In the genomic region with DNA sequence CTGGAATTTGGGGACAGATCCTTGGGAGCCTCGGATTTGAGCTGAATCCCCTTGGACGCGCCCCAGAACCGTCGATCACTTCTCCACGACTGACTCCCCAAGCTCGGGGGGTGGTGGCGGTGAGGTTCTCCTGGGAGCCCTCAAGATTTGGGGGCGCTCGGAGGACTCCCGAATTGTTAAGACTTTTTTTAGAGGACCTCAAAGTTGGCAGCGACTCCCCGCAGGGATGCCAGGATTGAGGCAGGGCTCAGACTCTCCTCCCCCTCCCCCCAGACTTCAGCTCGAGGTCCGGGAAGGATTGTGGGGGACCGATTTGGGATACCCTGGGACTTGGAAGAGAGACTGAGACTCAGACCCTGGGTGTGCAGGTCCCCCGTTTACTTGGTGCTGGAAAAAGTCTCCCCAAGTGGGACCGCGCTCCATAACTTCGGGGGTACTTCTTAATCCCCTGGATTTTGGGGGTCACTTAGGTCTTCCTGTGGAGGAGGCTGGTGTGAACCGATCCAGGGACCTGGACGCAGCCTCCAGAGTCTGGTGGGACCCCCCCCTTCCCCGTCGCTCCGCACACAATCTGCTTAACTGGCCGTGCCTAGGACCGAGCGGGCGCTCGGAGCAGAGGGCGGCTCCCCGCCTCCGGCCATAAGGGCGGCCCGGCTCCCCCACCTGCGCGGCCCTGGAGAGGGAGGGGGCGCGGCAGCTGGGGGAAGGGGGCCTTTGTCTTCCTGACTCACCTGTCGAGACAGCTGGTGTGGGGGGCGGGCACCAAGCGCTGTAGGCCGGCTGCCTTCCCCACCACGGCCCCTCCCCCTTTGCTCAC, we compare ENCODE assay signal across 8 cellular contexts. TPM values are rescaled to one million over a fixed set of nuclear protein-coding genes. Genes with fewer than 3 reads are reported as not detected.
DNase-seq lines count a peak whose midpoint lies in the region; ATAC-seq and TF ChIP-seq lines count a peak whose summit lies in the region.

No MANE protein-coding gene starts in this region.

- peaks cover 5% of the 10 kb centered on the region; the same call in 1 of the 2 replicates for H3K36me3 ChIP-seq in DOHH2 (ENCODE audit: control insufficient read depth, low read length)
- H3K36me3 ChIP-seq in gastroesophageal sphincter, result no peaks in the 10 kb centered on the region

- peaks cover 55% of the 10 kb centered on the region for H3K79me2 ChIP-seq in DOHH2 (ENCODE audit: control insufficient read depth, low read length)

- peaks cover 4 to 6% of the 10 kb centered on the region in 2 donors for H3K36me3 Mint-ChIP-seq in activated T-cell treated with anti-CD3 and anti-CD28 coated beads, Interleukin-2, amount 50 U/mL, for 72 hours (ENCODE audit: insufficient read depth in 2 of 2)
- H3K36me3 Mint-ChIP-seq in osteocyte (ENCODE audit: unreplicated experiment), result no peaks in the 10 kb centered on the region

- TF ChIP-seq EP300 in gastroesophageal sphincter (IDR thresholded peaks at IDR 0.05), result no peak

- no peak for TF ChIP-seq POLR2A in gastroesophageal sphincter (IDR thresholded peaks at IDR 0.05)

- no peaks in the 10 kb centered on the region for H3K9me3 ChIP-seq in DOHH2 (ENCODE audit: control insufficient read depth, insufficient read depth, low read length)
- H3K9me3 ChIP-seq in gastroesophageal sphincter, result no peaks in the 10 kb centered on the region

- peak overlapping the region; percentile 54 for H3K27ac Mint-ChIP-seq in activated T-cell treated with anti-CD3 and anti-CD28 coated beads, Interleukin-2, amount 50 U/mL, for 72 hours
- peak overlapping the region; percentile 56 for H3K27ac Mint-ChIP-seq in osteocyte (ENCODE audit: unreplicated experiment)

- H3K4me2 ChIP-seq in DOHH2 (ENCODE audit: low read length), result peak overlapping the region; percentile 98

- no peaks in the 10 kb centered on the region for H3K9me3 Mint-ChIP-seq in activated T-cell treated with anti-CD3 and anti-CD28 coated beads, Interleukin-2, amount 50 U/mL, for 72 hours
- no peaks in the 10 kb centered on the region for H3K9me3 Mint-ChIP-seq in osteocyte (ENCODE audit: unreplicated experiment)

- no peaks in the 10 kb centered on the region for H3K27me3 ChIP-seq in DOHH2 (ENCODE audit: control insufficient read depth, low read length)
- H3K27me3 ChIP-seq in gastroesophageal sphincter, result no peaks in the 10 kb centered on the region

- TF ChIP-seq CTCF in DOHH2 (IDR thresholded peaks at IDR 0.05; ENCODE audit: low read depth, low read length, poor library complexity, severe bottlenecking) (no peak), gastroesophageal sphincter (IDR thresholded peaks at IDR 0.05) (no peak), osteocyte (IDR thresholded peaks at IDR 0.05) (no peak)

- H3K4me1 ChIP-seq in DOHH2 (ENCODE audit: control insufficient read depth, low read length) (peaks cover 51% of the 10 kb centered on the region), gastroesophageal sphincter (peaks cover 0 to 50% (median 3%) of the 10 kb centered on the region in 3 donors)

- H3K4me3 ChIP-seq in DOHH2 (ENCODE audit: low read length) (peak overlapping the region; percentile 77), gastroesophageal sphincter (peak overlapping the region; percentile 97 to 100)

- no CpG with 5 or more reads among the region's 44 CpGs for WGBS in gastroesophageal sphincter (ENCODE audit: low coverage in 1 of 2), 2 donors

- H3K27me3 Mint-ChIP-seq in activated T-cell treated with anti-CD3 and anti-CD28 coated beads, Interleukin-2, amount 50 U/mL, for 72 hours (ENCODE audit: low read depth), result no peaks in the 10 kb centered on the region
- no peaks in the 10 kb centered on the region for H3K27me3 Mint-ChIP-seq in osteocyte (ENCODE audit: unreplicated experiment)

- H3K27ac ChIP-seq in DOHH2 (ENCODE audit: low read depth, low read length) (peak overlapping the region; percentile 84), gastroesophageal sphincter (peak overlapping the region; percentile 82 to 97 (median 92))

- peaks cover 48% of the 10 kb centered on the region for H3K4me1 Mint-ChIP-seq in activated T-cell treated with anti-CD3 and anti-CD28 coated beads, Interleukin-2, amount 50 U/mL, for 72 hours (ENCODE audit: low read depth)
- peaks cover 34% of the 10 kb centered on the region for H3K4me1 Mint-ChIP-seq in osteocyte (ENCODE audit: unreplicated experiment)

- DNase-seq in NCI-H1105 treated with DMSO at 0.1 percent for 48 hours (lab: John Stamatoyannopoulos, UW) (peak; percentile 72), osteocyte (ENCODE audit: extremely low spot score, unreplicated experiment) (no peak)
- peak; percentile 48 to 61 for DNase-seq in activated T-cell treated with anti-CD3 and anti-CD28 coated beads, Interleukin-2, amount 50 U/mL, for 72 hours

- peak overlapping the region; percentile 91 to 99 for H3K4me3 Mint-ChIP-seq in activated T-cell treated with anti-CD3 and anti-CD28 coated beads, Interleukin-2, amount 50 U/mL, for 72 hours
- peak overlapping the region; percentile 83 for H3K4me3 Mint-ChIP-seq in osteocyte (ENCODE audit: unreplicated experiment)

- H3F3A ChIP-seq in DOHH2 (ENCODE audit: control insufficient read depth, insufficient read depth), result peaks cover 14% of the 10 kb centered on the region

- ATAC-seq in activated T-cell treated with anti-CD3 and anti-CD28 coated beads, Interleukin-2, amount 50 U/mL, for 72 hours (replicated peaks in 1 of 2), result no peak
- ATAC-seq in gastroesophageal sphincter (no peak), GM21717 (IDR thresholded peaks at IDR 0.05; ENCODE audit: unreplicated experiment) (no peak), GM19397 (IDR thresholded peaks at IDR 0.05; ENCODE audit: unreplicated experiment) (no peak), HG03571 (IDR thresholded peaks at IDR 0.05; ENCODE audit: unreplicated experiment) (no peak)

- H3K9me2 ChIP-seq in DOHH2 (replicated peaks; ENCODE audit: control insufficient read depth, low read length), result no peaks in the 10 kb centered on the region

- H4K20me1 ChIP-seq in DOHH2 (ENCODE audit: control insufficient read depth, insufficient read depth, low read depth, low read length), result peaks cover 11% of the 10 kb centered on the region

RNA-seq across cellular contexts. Expression of gene VASP, which starts 0.8 kb away (rescaled TPM):
- total RNA-seq in activated T-cell treated with anti-CD3 and anti-CD28 coated beads, Interleukin-2, amount 50 U/mL, for 72 hours, result 100 to 1,000 TPM; 120 to 133 TPM
- total RNA-seq in gastroesophageal sphincter, result 100 to 1,000 TPM; 140 to 246 (median 167) TPM
- 61.9 and 68.9 TPM in 2 replicates for total RNA-seq in osteocyte

RNA-seq across cellular contexts. Expression of gene PPM1N, which starts 9.8 kb away (rescaled TPM):
- total RNA-seq in activated T-cell treated with anti-CD3 and anti-CD28 coated beads, Interleukin-2, amount 50 U/mL, for 72 hours, result 1 to 10 TPM; 6.7 to 6.8 TPM
- total RNA-seq in gastroesophageal sphincter (1 to 10 TPM in 3 of 4 donors, under 1 TPM in 1; 0.96 to 3.2 (median 2.1) TPM), osteocyte (0.29 and 0.62 TPM in 2 replicates)

RNA-seq across cellular contexts. Expression of gene RTN2, which starts 11.2 kb away (rescaled TPM):
- 1 to 10 TPM; 4.1 to 4.9 TPM for total RNA-seq in activated T-cell treated with anti-CD3 and anti-CD28 coated beads, Interleukin-2, amount 50 U/mL, for 72 hours
- 10 to 100 TPM; 11.0 to 19.6 (median 15.3) TPM for total RNA-seq in gastroesophageal sphincter
- total RNA-seq in osteocyte, result 15.6 and 15.8 TPM in 2 replicates

RNA-seq across cellular contexts. Expression of gene FOSB, which starts 40.3 kb away (rescaled TPM):
- 10 to 100 TPM; 20.3 to 24.6 TPM for total RNA-seq in activated T-cell treated with anti-CD3 and anti-CD28 coated beads, Interleukin-2, amount 50 U/mL, for 72 hours
- total RNA-seq in gastroesophageal sphincter (10 to 100 TPM in 2 of 4 donors, 1 to 10 TPM in 2; 1.9 to 38.0 (median 15.6) TPM), osteocyte (93.8 and 176 TPM in 2 replicates)
